Comparison of ENCODE assay signal across 9 cellular contexts in genomic region chr2:10909050-10909995, GRCh38. TPM values are rescaled to one million over a fixed set of nuclear protein-coding genes. Genes with fewer than 3 reads are reported as not detected.
DNase-seq lines count a peak whose midpoint lies in the region; ATAC-seq and TF ChIP-seq lines count a peak whose summit lies in the region.
"Had no signal": no experiment of that assay in that cellular context is flagged by ENCODE, and none has a peak within 500 bp of the region (broad histone marks: within the 10 kb centered on the region; RNA-seq: fewer than 3 reads in every experiment).

No MANE protein-coding gene starts in this region.

- no peak overlapping the region for H2AFZ ChIP-seq in smooth muscle cell (ENCODE audit: low read depth)

- no peak overlapping the region for H3K4me2 ChIP-seq in smooth muscle cell

- peaks cover 39% of the 10 kb centered on the region for H3K27me3 Mint-ChIP-seq in activated T-cell treated with anti-CD3 and anti-CD28 coated beads, Interleukin-2, amount 50 U/mL, for 24 hours

- H3K27ac Mint-ChIP-seq in activated T-cell treated with anti-CD3 and anti-CD28 coated beads, Interleukin-2, amount 50 U/mL, for 24 hours, result no peak overlapping the region
- H3K27ac Mint-ChIP-seq: dendritic cell treated with granulocyte-macrophage colony-stimulating factor and Interleukin-4, amounts not matched to agents 40 ng/mL and 50 ng/mL, for 4 days had no signal

- H3F3A ChIP-seq in smooth muscle cell (ENCODE audit: low read depth), result no peaks in the 10 kb centered on the region

- no peaks in the 10 kb centered on the region for H4K20me1 ChIP-seq in smooth muscle cell (ENCODE audit: low read depth)

- ATAC-seq in HG02642 (IDR thresholded peaks at IDR 0.05; ENCODE audit: poor library complexity, unreplicated experiment), result no peak
- ATAC-seq in GM19397 (IDR thresholded peaks at IDR 0.05; ENCODE audit: unreplicated experiment), result no peak

- no peak overlapping the region for H3K27ac ChIP-seq in colonic mucosa
- no peak overlapping the region for H3K27ac ChIP-seq in smooth muscle cell (ENCODE audit: low read depth)

- no peaks in the 10 kb centered on the region for H3K36me3 ChIP-seq in colonic mucosa
- no peaks in the 10 kb centered on the region for H3K36me3 ChIP-seq in smooth muscle cell (ENCODE audit: low read depth)

- no peaks in the 10 kb centered on the region for H3K36me3 Mint-ChIP-seq in activated T-cell treated with anti-CD3 and anti-CD28 coated beads, Interleukin-2, amount 50 U/mL, for 24 hours (ENCODE audit: low read depth)

- 63% methylated on average over 15 of the region's 15 CpGs for WGBS in smooth muscle cell (ENCODE audit: low lambda C conversion rate)

- H3K4me1 Mint-ChIP-seq in activated T-cell treated with anti-CD3 and anti-CD28 coated beads, Interleukin-2, amount 50 U/mL, for 24 hours (ENCODE audit: low read depth), result peaks cover 2% of the 10 kb centered on the region

- H3K4me3 ChIP-seq in colonic mucosa (no peak overlapping the region), smooth muscle cell (no peak overlapping the region)

- H3K4me1 ChIP-seq in colonic mucosa (no peaks in the 10 kb centered on the region), smooth muscle cell (ENCODE audit: low read depth) (peaks cover 5% of the 10 kb centered on the region)

- TF ChIP-seq CTCF in colonic mucosa (IDR thresholded peaks at IDR 0.05), result peak; percentile 34
- peak; percentile 47 for TF ChIP-seq CTCF in smooth muscle cell (IDR thresholded peaks at IDR 0.05; ENCODE audit: borderline replicate concordance, insufficient read depth, poor library complexity, severe bottlenecking)

- H3K9me3 ChIP-seq in colonic mucosa (no peaks in the 10 kb centered on the region), smooth muscle cell (replicated peaks; ENCODE audit: low read depth) (no peaks in the 10 kb centered on the region)

- H3K27me3 ChIP-seq in colonic mucosa, result peaks cover 28% of the 10 kb centered on the region
- H3K27me3 ChIP-seq in smooth muscle cell (ENCODE audit: low read depth), result peaks cover 37% of the 10 kb centered on the region

- no peak overlapping the region for H3K4me3 Mint-ChIP-seq in activated T-cell treated with anti-CD3 and anti-CD28 coated beads, Interleukin-2, amount 50 U/mL, for 24 hours
- H3K4me3 Mint-ChIP-seq: dendritic cell treated with granulocyte-macrophage colony-stimulating factor and Interleukin-4, amounts not matched to agents 40 ng/mL and 50 ng/mL, for 4 days had no signal

- H3K9me3 Mint-ChIP-seq in activated T-cell treated with anti-CD3 and anti-CD28 coated beads, Interleukin-2, amount 50 U/mL, for 24 hours, result peaks cover 4% of the 10 kb centered on the region

- no peaks in the 10 kb centered on the region for H3K79me2 ChIP-seq in smooth muscle cell (ENCODE audit: low read depth)

- intact Hi-C loops in colonic mucosa (cut with DNase I), result no loop called here

- H3K9ac ChIP-seq in colonic mucosa (ENCODE audit: low read depth in 2 of 2, low read length in 2 of 2) (no peak overlapping the region), smooth muscle cell (ENCODE audit: low read depth) (no peak overlapping the region)

- peak; percentile 32 to 33 for DNase-seq in activated T-cell treated with anti-CD3 and anti-CD28 coated beads, Interleukin-2, amount 50 U/mL, for 48 hours
- no peak for DNase-seq in activated T-cell treated with anti-CD3 and anti-CD28 coated beads, Interleukin-2, amount 50 U/mL, for 24 hours
- DNase-seq in NCI-H1417 treated with DMSO at 0.1 percent for 48 hours (lab: John Stamatoyannopoulos, UW) (peak; percentile 80), colonic mucosa (no peak), smooth muscle cell (lab: John Stamatoyannopoulos, UW; ENCODE audit: unreplicated experiment) (no peak)
- DNase-seq in effector CD4-positive, alpha-beta T cell, result no peak

RNA-seq across cellular contexts. Expression of gene KCNF1, which starts 2.4 kb away (rescaled TPM):
- total RNA-seq in colonic mucosa (under 1 TPM; 0.22 to 0.90 TPM), smooth muscle cell (0.13 TPM in 1 of 2 replicates, not detected in the other)
- polyA plus RNA-seq in smooth muscle cell, result 0.55 TPM in 1 of 2 replicates, not detected in the other

Comparison
In these comparisons a context has a peak if more than half of its experiments do, and no peak if none do; other contexts are left out.
1. DNase-seq: peak in activated T-cell treated with anti-CD3 and anti-CD28 coated beads, Interleukin-2, amount 50 U/mL, for 48 hours (2 of 2) and NCI-H1417 treated with DMSO at 0.1 percent for 48 hours (single experiment); none in activated T-cell treated with anti-CD3 and anti-CD28 coated beads, Interleukin-2, amount 50 U/mL, for 24 hours (single experiment), colonic mucosa (single experiment), smooth muscle cell (single experiment) and effector CD4-positive, alpha-beta T cell (single experiment).